15 cellular contexts compared by ENCODE assay signal in genomic region chr12:108615918-108616317, GRCh38. TPM values are rescaled to one million over a fixed set of nuclear protein-coding genes. Genes with fewer than 3 reads are reported as not detected.
DNase-seq lines count a peak whose midpoint lies in the region; ATAC-seq, FAIRE-seq and TF ChIP-seq lines count a peak whose summit lies in the region.
"Had no signal": no experiment of that assay in that cellular context is flagged by ENCODE, and none has a peak within 500 bp of the region (broad histone marks: within the 10 kb centered on the region; RNA-seq: fewer than 3 reads in every experiment).

No MANE protein-coding gene starts in this region.

- no peak overlapping the region for H3K18ac ChIP-seq in H1 (ENCODE audit: extremely low read depth, low read length)

- H2AFZ ChIP-seq in H1 (ENCODE audit: low read length) (no peak overlapping the region), GM23248 (no peak overlapping the region)

- H3K27me3 ChIP-seq in H1 (replicated peaks in 1 of 4; ENCODE audit: control insufficient read depth in 3 of 4, extremely low read depth in 1 of 4, insufficient read depth in 3 of 4, low read length in 3 of 4): no peaks in the 10 kb centered on the region
- no peaks in the 10 kb centered on the region for H3K27me3 ChIP-seq in GM23248 (replicated peaks; ENCODE audit: insufficient read depth)
- H3K27me3 ChIP-seq: breast epithelium, transverse colon had no signal

- no peak overlapping the region for H3K4me3 Mint-ChIP-seq in stimulated activated naive CD8-positive, alpha-beta T cell treated with anti-CD3 and anti-CD28 coated beads, Interleukin-15, Interleukin-2, amounts not matched to agents 100 ng/mL and 50 ng/mL, for 24 hours
- H3K4me3 Mint-ChIP-seq in stimulated activated naive CD8-positive, alpha-beta T cell treated with anti-CD3 and anti-CD28 coated beads, Interleukin-15, amount 100 ng/mL, for 72 hours: no peak overlapping the region
- H3K4me3 Mint-ChIP-seq in activated CD4-positive, alpha-beta memory T cell treated with anti-CD3 and anti-CD28 coated beads for 36 hours: no peak overlapping the region

- H4K5ac ChIP-seq in H1 (ENCODE audit: insufficient read length, low read depth, low read length): no peak overlapping the region

- intact Hi-C loops in activated CD4-positive, alpha-beta memory T cell treated with anti-CD3 and anti-CD28 coated beads for 36 hours (cut with micrococcal nuclease): loop anchor here (2.0 kb wide), 2 partner anchors 17 to 49 kb away; partner anchors contain the start of gene SELPLG

- 100% methylated on average over 1 of the region's 1 CpG; no CpG with 5 or more reads in 1 of the 2 experiments for WGBS in H1 (ENCODE audit: extremely low coverage in 1 of 2, insufficient coverage in 1 of 2, insufficient read length in 1 of 2, insufficient replicate concordance in 2 of 2, low coverage in 1 of 2, low lambda C conversion rate in 2 of 2, missing lambda C conversion rate in 1 of 2), 2 experiments
- WGBS in GM23248 (ENCODE audit: low coverage in 1 of 2, low lambda C conversion rate in 2 of 2, missing lambda C conversion rate in 2 of 2), 2 experiments: 81 to 88% methylated on average over 1 of the region's 1 CpG

- no peak overlapping the region for H4K91ac ChIP-seq in H1 (replicated peaks; ENCODE audit: insufficient read length, low read length)

- H2BK20ac ChIP-seq in H1 (ENCODE audit: low read length): no peak overlapping the region

- H3K4me1 ChIP-seq in H1 (replicated peaks in 1 of 4; ENCODE audit: control insufficient read depth in 3 of 4, insufficient read depth in 4 of 4, low read length in 3 of 4) (peaks cover 0 to 6% (median 4%) of the 10 kb centered on the region in 4 experiments; a peak in 4 of 7 replicates), GM23248 (ENCODE audit: insufficient read depth) (peaks cover 24% of the 10 kb centered on the region)
- H3K4me1 ChIP-seq: breast epithelium had no signal

- DNase-seq in stimulated activated naive CD8-positive, alpha-beta T cell treated with anti-CD3 and anti-CD28 coated beads, Interleukin-15, amount 100 ng/mL, for 72 hours: no peak
- no peak for DNase-seq in activated CD4-positive, alpha-beta memory T cell treated with anti-CD3 and anti-CD28 coated beads for 36 hours
- DNase-seq in H1 (ENCODE audit: low read depth in 1 of 2, low spot score in 2 of 2) (no peak), NCI-H524 (lab: John Stamatoyannopoulos, UW) (no peak), foreskin melanocyte (no peak), NCI-H2029 (lab: John Stamatoyannopoulos, UW) (no peak), GM23248 (no peak)
- DNase-seq: HCEC 1CT, left colon, occipital lobe, transverse colon had no signal

- H2BK12ac ChIP-seq in H1 (ENCODE audit: low read depth, low read length): no peak overlapping the region

- no peak overlapping the region for H3K14ac ChIP-seq in H1 (ENCODE audit: insufficient read length)

- H2BK5ac ChIP-seq in H1 (ENCODE audit: low read depth, low read length): no peak overlapping the region

- H3K79me2 ChIP-seq in H1 (ENCODE audit: control insufficient read depth in 1 of 2, insufficient read depth in 2 of 2, low read length in 2 of 2) (no peaks in the 10 kb centered on the region), GM23248 (ENCODE audit: insufficient read depth) (no peaks in the 10 kb centered on the region)

- H3K4me3 ChIP-seq in H1 (ENCODE audit: extremely low read depth in 1 of 4, insufficient read depth in 2 of 4, low read depth in 3 of 4, low read length in 4 of 4): no peak overlapping the region
- H3K4me3 ChIP-seq in GM23248: no peak overlapping the region
- H3K4me3 ChIP-seq: breast epithelium, transverse colon had no signal

- ATAC-seq in stimulated activated naive CD8-positive, alpha-beta T cell treated with anti-CD3 and anti-CD28 coated beads, Interleukin-15, amount 100 ng/mL, for 72 hours: no peak
- ATAC-seq: left colon, Panc1 had no signal

- H4K20me1 ChIP-seq in H1 (replicated peaks in 1 of 2; ENCODE audit: control insufficient read depth in 1 of 2, insufficient read depth in 2 of 2, low read length in 2 of 2): no peaks in the 10 kb centered on the region
- no peaks in the 10 kb centered on the region for H4K20me1 ChIP-seq in GM23248 (ENCODE audit: insufficient read depth)

- H2BK15ac ChIP-seq in H1 (ENCODE audit: low read length): 0 out of 2 replicates have a peak overlapping the region, but pooled peaks have one; percentile 62

- no peak overlapping the region for H3K4ac ChIP-seq in H1 (replicated peaks; ENCODE audit: insufficient read length, low read depth, low read length)

- no peak for TF ChIP-seq CTCF in H1 (IDR thresholded peaks at IDR 0.05; ENCODE audit: control extremely low read depth in 1 of 3, insufficient read depth in 1 of 3, low read depth in 1 of 3, low read length in 3 of 3)

- H3K36me3 Mint-ChIP-seq in stimulated activated naive CD8-positive, alpha-beta T cell treated with anti-CD3 and anti-CD28 coated beads, Interleukin-15, Interleukin-2, amounts not matched to agents 100 ng/mL and 50 ng/mL, for 24 hours (ENCODE audit: low read depth): peaks cover 5% of the 10 kb centered on the region
- peaks cover 18% of the 10 kb centered on the region for H3K36me3 Mint-ChIP-seq in activated CD4-positive, alpha-beta memory T cell treated with anti-CD3 and anti-CD28 coated beads for 36 hours

- H3K9ac ChIP-seq in H1 (replicated peaks in 1 of 4; ENCODE audit: extremely low read depth in 1 of 4, low read depth in 3 of 4, low read length in 3 of 4): no peak overlapping the region
- no peak overlapping the region for H3K9ac ChIP-seq in GM23248

- CTCF ChIA-PET in activated CD4-positive, alpha-beta memory T cell treated with anti-CD3 and anti-CD28 coated beads for 36 hours (lab: Charles Lee): interaction anchor here (1.0 to 13.9 kb wide), 5 partner anchors 17 to 188 kb away, joined by 3 to 472 read pairs (median 14); partner anchors contain the start of genes ISCU, SART3 and SELPLG
- CTCF ChIA-PET in H1 (lab: Charles Lee; ENCODE audit: partially characterized antibody): interaction anchor here (1.4 to 22.5 kb wide), 9 partner anchors 10 to 186 kb away, joined by 3 to 523 read pairs (median 16); partner anchors contain the start of genes ISCU, SART3 and SELPLG

- no peak for TF ChIP-seq EP300 in H1 (IDR thresholded peaks at IDR 0.05; ENCODE audit: borderline replicate concordance in 1 of 2, low read depth in 2 of 2, low read length in 2 of 2)

- no peaks in the 10 kb centered on the region for H3K79me1 ChIP-seq in H1 (ENCODE audit: low read depth, low read length)

- peaks cover 65% of the 10 kb centered on the region for H3K4me1 Mint-ChIP-seq in stimulated activated naive CD8-positive, alpha-beta T cell treated with anti-CD3 and anti-CD28 coated beads, Interleukin-15, Interleukin-2, amounts not matched to agents 100 ng/mL and 50 ng/mL, for 24 hours (ENCODE audit: low read depth)
- peaks cover 76% of the 10 kb centered on the region for H3K4me1 Mint-ChIP-seq in stimulated activated naive CD8-positive, alpha-beta T cell treated with anti-CD3 and anti-CD28 coated beads, Interleukin-15, amount 100 ng/mL, for 72 hours
- H3K4me1 Mint-ChIP-seq in activated CD4-positive, alpha-beta memory T cell treated with anti-CD3 and anti-CD28 coated beads for 36 hours (ENCODE audit: low read depth): peaks cover 44% of the 10 kb centered on the region

- peak overlapping the region; percentile 32; the same call in 1 of the 2 replicates for H2AK5ac ChIP-seq in H1 (ENCODE audit: low read depth, low read length)

- H3K27ac Mint-ChIP-seq in stimulated activated naive CD8-positive, alpha-beta T cell treated with anti-CD3 and anti-CD28 coated beads, Interleukin-15, Interleukin-2, amounts not matched to agents 100 ng/mL and 50 ng/mL, for 24 hours: peak overlapping the region; percentile 15
- peak overlapping the region in 1 of 2 donors; percentile 85 for H3K27ac Mint-ChIP-seq in stimulated activated naive CD8-positive, alpha-beta T cell treated with anti-CD3 and anti-CD28 coated beads, Interleukin-15, amount 100 ng/mL, for 72 hours
- peak overlapping the region; percentile 93 for H3K27ac Mint-ChIP-seq in activated CD4-positive, alpha-beta memory T cell treated with anti-CD3 and anti-CD28 coated beads for 36 hours

- H3K9me2 ChIP-seq in GM23248 (ENCODE audit: insufficient read depth): no peaks in the 10 kb centered on the region

- H3K4me2 ChIP-seq in H1 (ENCODE audit: insufficient read depth in 1 of 2, low read depth in 2 of 2, low read length in 2 of 2): no peak overlapping the region
- no peak overlapping the region for H3K4me2 ChIP-seq in GM23248 (ENCODE audit: unreplicated experiment)

- H3F3A ChIP-seq in GM23248 (ENCODE audit: insufficient read depth): peaks cover 42% of the 10 kb centered on the region

- H3K27ac ChIP-seq in H1 (ENCODE audit: low read depth, low read length) (no peak overlapping the region), GM23248 (no peak overlapping the region)

- FAIRE-seq in H1 (lab: Jason Lieb, UNC): no peak
- FAIRE-seq: GM19239 had no signal

- no peak overlapping the region for H3K56ac ChIP-seq in H1 (replicated peaks; ENCODE audit: insufficient read length, low read depth, low read length)

- H3K9me3 Mint-ChIP-seq in stimulated activated naive CD8-positive, alpha-beta T cell treated with anti-CD3 and anti-CD28 coated beads, Interleukin-15, Interleukin-2, amounts not matched to agents 100 ng/mL and 50 ng/mL, for 24 hours: peaks cover 5% of the 10 kb centered on the region
- H3K9me3 Mint-ChIP-seq in stimulated activated naive CD8-positive, alpha-beta T cell treated with anti-CD3 and anti-CD28 coated beads, Interleukin-15, amount 100 ng/mL, for 72 hours: peaks cover 6 to 10% of the 10 kb centered on the region in 2 donors
- H3K9me3 Mint-ChIP-seq in activated CD4-positive, alpha-beta memory T cell treated with anti-CD3 and anti-CD28 coated beads for 36 hours: peaks cover 14% of the 10 kb centered on the region

- H3K23me2 ChIP-seq in H1 (ENCODE audit: low read depth, low read length): no peaks in the 10 kb centered on the region

- no peak for TF ChIP-seq RAD21 in H1 (IDR thresholded peaks at IDR 0.05 in 1 of 2, conservative IDR thresholded peaks at IDR 0.05 in 1 of 2; ENCODE audit: low read depth in 2 of 2, low read length in 2 of 2)

- H4K8ac ChIP-seq in H1 (ENCODE audit: extremely low read depth, insufficient read depth, low read length): no peak overlapping the region

- H3K23ac ChIP-seq in H1 (ENCODE audit: insufficient read length): no peak overlapping the region

- H3K9me3 ChIP-seq in H1 (ENCODE audit: insufficient read depth in 2 of 2, low read depth in 1 of 2, low read length in 1 of 2): no peaks in the 10 kb centered on the region
- no peaks in the 10 kb centered on the region for H3K9me3 ChIP-seq in GM23248 (ENCODE audit: low read depth)
- H3K9me3 ChIP-seq: breast epithelium, transverse colon had no signal

- POLR2A ChIA-PET in activated CD4-positive, alpha-beta memory T cell treated with anti-CD3 and anti-CD28 coated beads for 36 hours (lab: Charles Lee): interaction anchor here (1.4 to 4.2 kb wide), 5 partner anchors 13 to 54 kb away, joined by 3 to 48 read pairs (median 22); partner anchors contain the start of genes ISCU, SART3 and SELPLG
- POLR2A ChIA-PET in H1 (lab: Charles Lee; ENCODE audit: partially characterized antibody): interaction anchor here (1.6 to 2.7 kb wide), 4 partner anchors 19 to 55 kb away, joined by 3 to 12 read pairs (median 4); partner anchors contain the start of gene SART3

- no peak overlapping the region for H2BK120ac ChIP-seq in H1 (replicated peaks; ENCODE audit: low read depth, low read length)

- no peak for TF ChIP-seq POLR2A in H1 (IDR thresholded peaks at IDR 0.05; ENCODE audit: control extremely low read depth in 1 of 2, low read depth in 2 of 2, low read length in 2 of 2)

- in situ Hi-C loops in GM23248 (cut with MboI): loop anchor here (5.0 kb wide), 1 partner anchor 44 kb away; no protein-coding TSS in a partner anchor

- no peaks in the 10 kb centered on the region for H3K27me3 Mint-ChIP-seq in stimulated activated naive CD8-positive, alpha-beta T cell treated with anti-CD3 and anti-CD28 coated beads, Interleukin-15, Interleukin-2, amounts not matched to agents 100 ng/mL and 50 ng/mL, for 24 hours
- H3K27me3 Mint-ChIP-seq in stimulated activated naive CD8-positive, alpha-beta T cell treated with anti-CD3 and anti-CD28 coated beads, Interleukin-15, amount 100 ng/mL, for 72 hours: no peaks in the 10 kb centered on the region
- no peaks in the 10 kb centered on the region for H3K27me3 Mint-ChIP-seq in activated CD4-positive, alpha-beta memory T cell treated with anti-CD3 and anti-CD28 coated beads for 36 hours

- H3K36me3 ChIP-seq in H1 (ENCODE audit: control insufficient read depth in 2 of 4, insufficient read depth in 4 of 4, low read length in 3 of 4): no peaks in the 10 kb centered on the region
- H3K36me3 ChIP-seq in GM23248 (ENCODE audit: low read depth): no peaks in the 10 kb centered on the region
- H3K36me3 ChIP-seq: breast epithelium, transverse colon had no signal

RNA-seq across cellular contexts. Expression of gene SELPLG, which starts 17.8 kb away (rescaled TPM):
- total RNA-seq in activated CD4-positive, alpha-beta memory T cell treated with anti-CD3 and anti-CD28 coated beads for 36 hours: 10 to 100 TPM; 56.8 to 60.1 TPM
- total RNA-seq in H1 (2021; fragmentation: NEBNext Ultra II Directional; extraction: Animal tissue kit (Norgen Biotek cat#: 25700)): 0.13 TPM in 1 of 2 replicates, not detected in the other
- 0.18 and 0.19 TPM in 2 replicates for polyA plus RNA-seq in H1 (2011; rRNA removed)
- 0.09 TPM for polyA plus RNA-seq in H1 (2011; cell fraction: cytosol; rRNA removed)
- polyA plus RNA-seq in H1 (2011; cell fraction: nucleus; rRNA removed): 0.09 TPM
- polyA plus RNA-seq in H1 (2012, experiment 1 of 2): 0.09 TPM in 1 of 4 replicates, not detected in the others
- polyA plus RNA-seq in H1 (2012, experiment 2 of 2): not detected
- 0.08 TPM for polyA plus RNA-seq in H1 (2013, experiment 1 of 2)
- polyA plus RNA-seq in H1 (2013, experiment 2 of 2): 0.06 TPM
- 0.10 TPM in 1 of 2 replicates, not detected in the other for polyA minus RNA-seq in H1 (2011; rRNA and poly(A)+ RNA removed)
- not detected for polyA minus RNA-seq in H1 (2011; cell fraction: cytosol; rRNA and poly(A)+ RNA removed)
- not detected for polyA minus RNA-seq in H1 (2011; cell fraction: nucleus; rRNA and poly(A)+ RNA removed)
- 4.4 and 6.1 TPM in 2 replicates for total RNA-seq in GM23248 (2014; rRNA removed; shearing (Covaris generic))
- 6.2 and 6.7 TPM in 2 replicates for polyA plus RNA-seq in GM23248 (2016; fragmentation: Nextera tagmentation; extraction: Ambion mirVana)

RNA-seq across cellular contexts. Expression of gene TMEM119, which starts 18.0 kb away (rescaled TPM):
- under 1 TPM; 0.10 to 0.24 TPM for total RNA-seq in activated CD4-positive, alpha-beta memory T cell treated with anti-CD3 and anti-CD28 coated beads for 36 hours
- 0.48 and 0.61 TPM in 2 replicates for total RNA-seq in H1 (2021; fragmentation: NEBNext Ultra II Directional; extraction: Animal tissue kit (Norgen Biotek cat#: 25700))
- 0.35 TPM in 2 replicates for polyA plus RNA-seq in H1 (2011; rRNA removed)
- 0.41 TPM for polyA plus RNA-seq in H1 (2011; cell fraction: cytosol; rRNA removed)
- 0.27 TPM for polyA plus RNA-seq in H1 (2011; cell fraction: nucleus; rRNA removed)
- 0.16 to 0.42 TPM (median 0.24 TPM) in 4 replicates for polyA plus RNA-seq in H1 (2012, experiment 1 of 2)
- 0.26 TPM for polyA plus RNA-seq in H1 (2012, experiment 2 of 2)
- polyA plus RNA-seq in H1 (2013, experiment 1 of 2): 0.55 TPM
- polyA plus RNA-seq in H1 (2013, experiment 2 of 2): 0.68 TPM
- not detected in 2 replicates for polyA minus RNA-seq in H1 (2011; rRNA and poly(A)+ RNA removed)
- polyA minus RNA-seq in H1 (2011; cell fraction: cytosol; rRNA and poly(A)+ RNA removed): not detected
- polyA minus RNA-seq in H1 (2011; cell fraction: nucleus; rRNA and poly(A)+ RNA removed): not detected
- 58.6 and 93.2 TPM in 2 replicates for total RNA-seq in GM23248 (2014; rRNA removed; shearing (Covaris generic))
- polyA plus RNA-seq in GM23248 (2016; fragmentation: Nextera tagmentation; extraction: Ambion mirVana): 55.5 and 58.1 TPM in 2 replicates

RNA-seq across cellular contexts. Expression of gene ISCU, which starts 53.5 kb away (rescaled TPM):
- 10 to 100 TPM; 88.6 to 94.3 TPM for total RNA-seq in activated CD4-positive, alpha-beta memory T cell treated with anti-CD3 and anti-CD28 coated beads for 36 hours
- total RNA-seq in H1 (2021; fragmentation: NEBNext Ultra II Directional; extraction: Animal tissue kit (Norgen Biotek cat#: 25700)): 78.1 and 82.3 TPM in 2 replicates
- 54.5 and 72.1 TPM in 2 replicates for polyA plus RNA-seq in H1 (2011; rRNA removed)
- polyA plus RNA-seq in H1 (2011; cell fraction: cytosol; rRNA removed): 78.1 TPM
- polyA plus RNA-seq in H1 (2011; cell fraction: nucleus; rRNA removed): 62.2 TPM
- 90.4 to 92.7 TPM (median 91.1 TPM) in 4 replicates for polyA plus RNA-seq in H1 (2012, experiment 1 of 2)
- polyA plus RNA-seq in H1 (2012, experiment 2 of 2): 48.9 TPM
- polyA plus RNA-seq in H1 (2013, experiment 1 of 2): 70.5 TPM
- polyA plus RNA-seq in H1 (2013, experiment 2 of 2): 70.7 TPM
- polyA minus RNA-seq in H1 (2011; rRNA and poly(A)+ RNA removed): 43.8 and 59.1 TPM in 2 replicates
- polyA minus RNA-seq in H1 (2011; cell fraction: cytosol; rRNA and poly(A)+ RNA removed): 19.7 TPM
- polyA minus RNA-seq in H1 (2011; cell fraction: nucleus; rRNA and poly(A)+ RNA removed): 42.0 TPM
- total RNA-seq in GM23248 (2014; rRNA removed; shearing (Covaris generic)): 145 and 159 TPM in 2 replicates
- polyA plus RNA-seq in GM23248 (2016; fragmentation: Nextera tagmentation; extraction: Ambion mirVana): 237 and 240 TPM in 2 replicates

RNA-seq across cellular contexts. Expression of gene SART3, which starts 54.9 kb away (rescaled TPM):
- total RNA-seq in activated CD4-positive, alpha-beta memory T cell treated with anti-CD3 and anti-CD28 coated beads for 36 hours: 10 to 100 TPM; 84.3 to 91.5 TPM
- 89.6 and 103 TPM in 2 replicates for total RNA-seq in H1 (2021; fragmentation: NEBNext Ultra II Directional; extraction: Animal tissue kit (Norgen Biotek cat#: 25700))
- polyA plus RNA-seq in H1 (2011; rRNA removed): 16.0 and 21.4 TPM in 2 replicates
- 38.1 TPM for polyA plus RNA-seq in H1 (2011; cell fraction: cytosol; rRNA removed)
- polyA plus RNA-seq in H1 (2011; cell fraction: nucleus; rRNA removed): 57.9 TPM
- polyA plus RNA-seq in H1 (2012, experiment 1 of 2): 66.9 to 81.1 TPM (median 74.1 TPM) in 4 replicates
- 10.3 TPM for polyA plus RNA-seq in H1 (2012, experiment 2 of 2)
- 46.8 TPM for polyA plus RNA-seq in H1 (2013, experiment 1 of 2)
- polyA plus RNA-seq in H1 (2013, experiment 2 of 2): 41.7 TPM
- polyA minus RNA-seq in H1 (2011; rRNA and poly(A)+ RNA removed): 53.9 and 54.8 TPM in 2 replicates
- 43.7 TPM for polyA minus RNA-seq in H1 (2011; cell fraction: cytosol; rRNA and poly(A)+ RNA removed)
- polyA minus RNA-seq in H1 (2011; cell fraction: nucleus; rRNA and poly(A)+ RNA removed): 142 TPM
- total RNA-seq in GM23248 (2014; rRNA removed; shearing (Covaris generic)): 29.7 and 34.0 TPM in 2 replicates
- polyA plus RNA-seq in GM23248 (2016; fragmentation: Nextera tagmentation; extraction: Ambion mirVana): 20.5 and 20.8 TPM in 2 replicates

Comparison
In these comparisons a context has a peak if more than half of its experiments do, and no peak if none do; other contexts are left out.
1. RNA of gene TMEM119, which starts 18.0 kb away (total RNA-seq): 58.6 to 93.2 TPM in GM23248; 0.48 to 0.61 TPM in H1 and 0.10 to 0.24 TPM in activated CD4-positive, alpha-beta memory T cell treated with anti-CD3 and anti-CD28 coated beads for 36 hours; every median in the first group is over 10 times any median in the second.